ENCODE assay signal across 8 cellular contexts in genomic region chrX:70432936-70433847, GRCh38. TPM values are rescaled to one million over a fixed set of nuclear protein-coding genes. Genes with fewer than 3 reads are reported as not detected.
A peak's percentile ranks its signal among the peaks of the same experiment; 100 is the strongest.
DNase-seq lines count a peak whose midpoint lies in the region; ATAC-seq and TF ChIP-seq lines count a peak whose summit lies in the region.

No MANE protein-coding gene starts in this region.

- peak overlapping the region; percentile 4 for H3K27ac ChIP-seq in RWPE2 (ENCODE audit: poor library complexity, severe bottlenecking)
- H3K27ac ChIP-seq in esophagus squamous epithelium: peak overlapping the region; percentile 59 to 88 (median 84)
- H3K27ac ChIP-seq in skeletal muscle tissue (ENCODE audit: low read depth, low read length): peak overlapping the region; percentile 99

- TF ChIP-seq CTCF in RWPE2 (IDR thresholded peaks at IDR 0.05; ENCODE audit: poor library complexity, severe bottlenecking): no peak
- no peak for TF ChIP-seq CTCF in esophagus squamous epithelium (IDR thresholded peaks at IDR 0.05)

- H3K9me3 ChIP-seq in RWPE2 (ENCODE audit: severe bottlenecking) (no peaks in the 10 kb centered on the region), esophagus squamous epithelium (no peaks in the 10 kb centered on the region), skeletal muscle tissue (ENCODE audit: control insufficient read depth in 3 of 3, low read length in 3 of 3) (no peaks in the 10 kb centered on the region)

- H3K9ac ChIP-seq in skeletal muscle tissue (ENCODE audit: low read depth in 1 of 3, low read length in 3 of 3): peak overlapping the region in 2 of 3 donors; percentile 63 to 83

- H3K4me3 ChIP-seq in RWPE2 (ENCODE audit: severe bottlenecking): peak overlapping the region; percentile 44
- H3K4me3 ChIP-seq in esophagus squamous epithelium: peak overlapping the region; percentile 48 to 65 (median 59)
- H3K4me3 ChIP-seq in skeletal muscle tissue (ENCODE audit: low read length in 3 of 3): peak overlapping the region; percentile 83 to 87 (median 87)

- TF ChIP-seq POLR2A in esophagus squamous epithelium (IDR thresholded peaks at IDR 0.05): no peak

- H3K4me1 ChIP-seq in RWPE2 (ENCODE audit: insufficient read depth, poor library complexity, severe bottlenecking) (peaks cover 3% of the 10 kb centered on the region), esophagus squamous epithelium (peaks cover 3 to 21% (median 3%) of the 10 kb centered on the region in 3 donors), skeletal muscle tissue (ENCODE audit: control insufficient read depth in 3 of 3, insufficient read depth in 3 of 3, low read length in 3 of 3) (peaks cover 7 to 18% (median 14%) of the 10 kb centered on the region in 3 donors)

- ATAC-seq in RWPE2 (ENCODE audit: low read depth) (no peak), HG03378 (IDR thresholded peaks at IDR 0.05; ENCODE audit: unreplicated experiment) (no peak)

- intact Hi-C loops in esophagus squamous epithelium (cut with DNase I): no loop called here

- H3K27me3 ChIP-seq in RWPE2 (ENCODE audit: insufficient read depth, poor library complexity, severe bottlenecking): no peaks in the 10 kb centered on the region
- no peaks in the 10 kb centered on the region for H3K27me3 ChIP-seq in esophagus squamous epithelium
- H3K27me3 ChIP-seq in skeletal muscle tissue (ENCODE audit: control insufficient read depth in 3 of 3, insufficient read depth in 3 of 3, low read length in 3 of 3): peaks cover 0 to 7% (median 0%) of the 10 kb centered on the region in 3 donors

- 41 to 61% methylated on average over 12 of the region's 15 CpGs for WGBS in esophagus squamous epithelium, 2 donors

- DNase-seq in NCI-H146 treated with DMSO at 0.1 percent for 48 hours (lab: John Stamatoyannopoulos, UW; ENCODE audit: unreplicated experiment): peak; percentile 31
- DNase-seq in NCI-H146 (lab: John Stamatoyannopoulos, UW): no peak
- no peak for DNase-seq in RWPE2 (ENCODE audit: low spot score)
- no peak for DNase-seq in esophagus squamous epithelium (lab: John Stamatoyannopoulos, UW)
- no peak for DNase-seq in activated CD8-positive, alpha-beta memory T cell treated with anti-CD3 and anti-CD28 coated beads, Interleukin-2, amount 50 U/mL, for 48 hours
- no peak for DNase-seq in nucleus accumbens (lab: John Stamatoyannopoulos, UW)

- no peaks in the 10 kb centered on the region for H3K36me3 ChIP-seq in RWPE2 (ENCODE audit: low read depth)
- no peaks in the 10 kb centered on the region for H3K36me3 ChIP-seq in esophagus squamous epithelium
- H3K36me3 ChIP-seq in skeletal muscle tissue (ENCODE audit: control insufficient read depth in 3 of 3, insufficient read depth in 3 of 3, low read length in 3 of 3): no peaks in the 10 kb centered on the region

RNA-seq across cellular contexts. Expression of gene GDPD2, which starts 10.1 kb away (rescaled TPM):
- total RNA-seq in esophagus squamous epithelium (1 to 10 TPM in 2 of 4 donors, not detected in 2; 1.3 to 2.3 TPM), skeletal muscle tissue (not detected)

RNA-seq across cellular contexts. Expression of gene DLG3, which starts 11.4 kb away (rescaled TPM):
- total RNA-seq in esophagus squamous epithelium (10 to 100 TPM; 20.8 to 36.7 (median 28.3) TPM), skeletal muscle tissue (7.3 TPM)

Comparison
In these comparisons a context has a peak if more than half of its experiments do, and no peak if none do; other contexts are left out.
1. H3K27ac ChIP-seq: peak in every context shown above with its lines; median percentile 99 in skeletal muscle tissue; 84 in esophagus squamous epithelium; 4 in RWPE2.